Comparison of ENCODE assay signal across 30 cellular contexts in genomic region chr2:228016402-228016801, GRCh38.
DNase-seq lines count a peak whose midpoint lies in the region; ATAC-seq and TF ChIP-seq lines count a peak whose summit lies in the region.
"Had no signal": no experiment of that assay in that cellular context is flagged by ENCODE, and none has a peak within 500 bp of the region (broad histone marks: within the 10 kb centered on the region; RNA-seq: fewer than 3 reads in every experiment).

No MANE protein-coding gene starts in this region.

- H3K4me3 Mint-ChIP-seq in activated T-helper 1 cell treated with anti-CD3 and anti-CD28 coated beads, Interleukin-12 subunit alpha, Interleukin-12 subunit beta, Interleukin-2, Interleukin-4 antibody, amounts not matched to agents 30 ng/mL and 10 ng/mL and 1 ng/mL, durations not matched to agents 14 hours and 24 hours and 36 hours: no peak overlapping the region
- H3K4me3 Mint-ChIP-seq: CD14-positive monocyte, natural killer cell had no signal

- no peaks in the 10 kb centered on the region for H4K20me1 ChIP-seq in neural cell (ENCODE audit: insufficient read depth)

- H3K4me1 Mint-ChIP-seq in activated T-helper 1 cell treated with anti-CD3 and anti-CD28 coated beads, Interleukin-12 subunit alpha, Interleukin-12 subunit beta, Interleukin-2, Interleukin-4 antibody, amounts not matched to agents 30 ng/mL and 10 ng/mL and 1 ng/mL, durations not matched to agents 14 hours and 24 hours and 36 hours (ENCODE audit: low read depth): no peaks in the 10 kb centered on the region
- H3K4me1 Mint-ChIP-seq: CD14-positive monocyte, natural killer cell had no signal

- H3K27ac Mint-ChIP-seq in activated T-helper 1 cell treated with anti-CD3 and anti-CD28 coated beads, Interleukin-12 subunit alpha, Interleukin-12 subunit beta, Interleukin-2, Interleukin-4 antibody, amounts not matched to agents 30 ng/mL and 10 ng/mL and 1 ng/mL, durations not matched to agents 14 hours and 24 hours and 36 hours: no peak overlapping the region
- H3K27ac Mint-ChIP-seq: CD14-positive monocyte, natural killer cell had no signal

- DNase-seq in NT2/D1 (ENCODE audit: low read depth, low spot score) (peak; percentile 23), DMS 273 (lab: John Stamatoyannopoulos, UW; ENCODE audit: unreplicated experiment) (no peak), cardiac septum (ENCODE audit: low spot score) (no peak), AG08395 (ENCODE audit: low spot score) (no peak)
- no peak for DNase-seq in activated T-helper 1 cell treated with anti-CD3 and anti-CD28 coated beads, Interleukin-12 subunit alpha, Interleukin-12 subunit beta, Interleukin-2, Interleukin-4 antibody, amounts not matched to agents 30 ng/mL and 10 ng/mL and 1 ng/mL, durations not matched to agents 14 hours and 24 hours and 36 hours (ENCODE audit: low spot score)
- DNase-seq: activated CD4-positive, CD25-positive, alpha-beta regulatory T cell treated with anti-CD3 and anti-CD28 coated beads, Interleukin-2, amount 50 U/mL, for 72 hours; activated naive CD4-positive, alpha-beta T cell treated with Interleukin-2 at 50 U/mL for 16 hours; activated T-cell treated with anti-CD3 and anti-CD28 coated beads, Interleukin-2, amount 50 U/mL, for 48 hours; Calu3; effector CD8-positive, alpha-beta T cell; foreskin keratinocyte; HCEC 1CT; heart right ventricle; left ventricle myocardium inferior; midbrain; natural killer cell; NCI-H146; NCI-H446 treated with DMSO at 0.1 percent for 48 hours; pancreas; right cardiac atrium; SHP77 treated with DMSO at 0.1 percent for 48 hours; stimulated activated CD4-positive, alpha-beta T cell treated with anti-CD3 and anti-CD28 coated beads, Interleukin-4, amount 100 ng/mL, for 24 hours; stimulated activated naive CD4-positive, alpha-beta T cell had no signal

- H3K9me3 ChIP-seq in NT2/D1 (ENCODE audit: insufficient read depth, low read length) (no peaks in the 10 kb centered on the region), neural cell (ENCODE audit: low read length) (peaks cover 6% of the 10 kb centered on the region)
- H3K9me3 ChIP-seq: left ventricle myocardium inferior, pancreas, vagina had no signal

- H3K4me2 ChIP-seq in neural cell (ENCODE audit: low read length): no peak overlapping the region
- H3K4me2 ChIP-seq: KMS-11 had no signal

- no peaks in the 10 kb centered on the region for H3K36me3 ChIP-seq in NT2/D1 (ENCODE audit: insufficient read depth, insufficient read length, low read length)
- no peaks in the 10 kb centered on the region for H3K36me3 ChIP-seq in neural cell (ENCODE audit: insufficient read depth, low read length)
- H3K36me3 ChIP-seq: pancreas, vagina had no signal

- H3K79me2 ChIP-seq in neural cell (replicated peaks; ENCODE audit: insufficient read depth, low read length): no peaks in the 10 kb centered on the region

- H3K4me3 ChIP-seq in NT2/D1 (ENCODE audit: insufficient read length, low read depth): no peak overlapping the region
- H3K4me3 ChIP-seq in neural cell (ENCODE audit: low read length): peak overlapping the region; percentile 52
- H3K4me3 ChIP-seq: heart right ventricle, left ventricle myocardium inferior, pancreas, vagina had no signal

- H3F3A ChIP-seq in neural cell (ENCODE audit: insufficient read depth, low read length, poor library complexity, severe bottlenecking): peaks cover 13% of the 10 kb centered on the region

- H2AFZ ChIP-seq in neural cell (ENCODE audit: low read depth, low read length): no peak overlapping the region

- TF ChIP-seq CTCF in neural cell (IDR thresholded peaks at IDR 0.05; ENCODE audit: poor library complexity, severe bottlenecking): no peak

- H3K27me3 Mint-ChIP-seq in activated T-helper 1 cell treated with anti-CD3 and anti-CD28 coated beads, Interleukin-12 subunit alpha, Interleukin-12 subunit beta, Interleukin-2, Interleukin-4 antibody, amounts not matched to agents 30 ng/mL and 10 ng/mL and 1 ng/mL, durations not matched to agents 14 hours and 24 hours and 36 hours (ENCODE audit: insufficient read depth): peaks cover 2% of the 10 kb centered on the region

- peaks cover 10% of the 10 kb centered on the region for H3K9me3 Mint-ChIP-seq in activated T-helper 1 cell treated with anti-CD3 and anti-CD28 coated beads, Interleukin-12 subunit alpha, Interleukin-12 subunit beta, Interleukin-2, Interleukin-4 antibody, amounts not matched to agents 30 ng/mL and 10 ng/mL and 1 ng/mL, durations not matched to agents 14 hours and 24 hours and 36 hours

- no peaks in the 10 kb centered on the region for H3K36me3 Mint-ChIP-seq in activated T-helper 1 cell treated with anti-CD3 and anti-CD28 coated beads, Interleukin-12 subunit alpha, Interleukin-12 subunit beta, Interleukin-2, Interleukin-4 antibody, amounts not matched to agents 30 ng/mL and 10 ng/mL and 1 ng/mL, durations not matched to agents 14 hours and 24 hours and 36 hours (ENCODE audit: low read depth)
- H3K36me3 Mint-ChIP-seq: CD14-positive monocyte, natural killer cell had no signal

- intact Hi-C loops in activated T-helper 1 cell treated with anti-CD3 and anti-CD28 coated beads, Interleukin-12 subunit alpha, Interleukin-12 subunit beta, Interleukin-2, Interleukin-4 antibody, amounts not matched to agents 30 ng/mL and 10 ng/mL and 1 ng/mL, durations not matched to agents 14 hours and 24 hours and 36 hours (cut with micrococcal nuclease): no loop called here
- intact Hi-C loops in cardiac septum (cut with DNase I): no loop called here

- no peaks in the 10 kb centered on the region for H3K27me3 ChIP-seq in NT2/D1 (ENCODE audit: insufficient read depth, insufficient read length)
- H3K27me3 ChIP-seq in neural cell (ENCODE audit: insufficient read depth, low read depth, low read length): no peaks in the 10 kb centered on the region
- H3K27me3 ChIP-seq: foreskin keratinocyte, heart right ventricle, pancreas, vagina had no signal

- H3K27ac ChIP-seq in neural cell (ENCODE audit: low read length): peak overlapping the region; percentile 85
- H3K27ac ChIP-seq: foreskin keratinocyte, heart right ventricle, KMS-11, left ventricle myocardium inferior, pancreas, vagina had no signal

- no peak for TF ChIP-seq EP300 in neural cell (conservative IDR thresholded peaks at IDR 0.05; ENCODE audit: poor library complexity, severe bottlenecking)

- H3K9me2 ChIP-seq in neural cell (ENCODE audit: insufficient read depth, low read length): no peaks in the 10 kb centered on the region

- no peaks in the 10 kb centered on the region for H3K4me1 ChIP-seq in NT2/D1 (ENCODE audit: insufficient read depth, insufficient read length)
- H3K4me1 ChIP-seq: foreskin keratinocyte, heart right ventricle, pancreas, vagina had no signal

- H3K9ac ChIP-seq in NT2/D1 (ENCODE audit: insufficient read length, low read depth) (no peak overlapping the region), neural cell (ENCODE audit: low read length) (no peak overlapping the region)
- H3K9ac ChIP-seq: KMS-11 had no signal

- TF ChIP-seq RAD21 in neural cell (conservative IDR thresholded peaks at IDR 0.05): no peak

- ATAC-seq in GM18508 (IDR thresholded peaks at IDR 0.05; ENCODE audit: insufficient read depth, unreplicated experiment): peak; percentile 55
- peak; percentile 76 for ATAC-seq in HG02610 (IDR thresholded peaks at IDR 0.05; ENCODE audit: unreplicated experiment)
- ATAC-seq: foreskin keratinocyte, heart right ventricle, natural killer cell, Panc1, pancreas, right cardiac atrium had no signal

TF ChIP-seq in neural cell, 6 proteins besides CTCF, POLR2A, EP300 and RAD21:
- TF ChIP-seq MXI1 (conservative IDR thresholded peaks at IDR 0.05; ENCODE audit: poor library complexity, severe bottlenecking): no peak
- TF ChIP-seq REST (IDR thresholded peaks at IDR 0.05; ENCODE audit: borderline replicate concordance): no peak
- TF ChIP-seq POLR2AphosphoS5 (IDR thresholded peaks at IDR 0.05): no peak
- no peak for TF ChIP-seq EZH2 (IDR thresholded peaks at IDR 0.05; ENCODE audit: borderline replicate concordance, insufficient read depth, low read length, poor library complexity, severe bottlenecking)
- no peak for TF ChIP-seq TAF1 (IDR thresholded peaks at IDR 0.05; ENCODE audit: low read depth)
- TF ChIP-seq SMC3 (conservative IDR thresholded peaks at IDR 0.05; ENCODE audit: poor library complexity): no peak
